1 cellular context compared by ENCODE assay signal in genomic region chr3:190086191-190086590, GRCh38.
TF ChIP-seq lines count a peak whose summit lies in the region.

No MANE protein-coding gene starts in this region.

TF ChIP-seq in H1, 55 proteins besides CTCF, POLR2A, EP300 and RAD21:
- TF ChIP-seq HDAC2 (IDR thresholded peaks at IDR 0.05; ENCODE audit: borderline replicate concordance in 1 of 2, low read depth in 2 of 2, low read length in 2 of 2), result peak; percentile 48 to 61; a peak in 2 of 4 replicates
- TF ChIP-seq POU5F1 (IDR thresholded peaks at IDR 0.05; ENCODE audit: low read depth, low read length), result peak; percentile 48; the same call in 1 of the 2 replicates
- TF ChIP-seq GABPA (IDR thresholded peaks at IDR 0.05; ENCODE audit: borderline replicate concordance, insufficient read depth, low read length), result no peak
- TF ChIP-seq NANOG (IDR thresholded peaks at IDR 0.05; ENCODE audit: insufficient read depth, low read depth, low read length, poor library complexity, severe bottlenecking), result peak; percentile 88
- TF ChIP-seq CHD7 (IDR thresholded peaks at IDR 0.05; ENCODE audit: insufficient replicate concordance, low read length), result peak; percentile 19
- 0 out of 2 replicates have a peak, but pooled peaks have one; percentile 27 for TF ChIP-seq SP1 (IDR thresholded peaks at IDR 0.05; ENCODE audit: low read depth, low read length)
- TF ChIP-seq SIN3A (conservative IDR thresholded peaks at IDR 0.05 in 1 of 2, IDR thresholded peaks at IDR 0.05 in 1 of 2; ENCODE audit: low read depth in 1 of 2, low read length in 2 of 2), result peak in 1 of 2 experiments; percentile 80; a peak in 1 of 4 replicates
- TF ChIP-seq JUN (IDR thresholded peaks at IDR 0.05; ENCODE audit: low read depth, low read length), result no peak
- TF ChIP-seq TCF12 (IDR thresholded peaks at IDR 0.05; ENCODE audit: low read depth, low read length), result peak; percentile 74; the same call in 1 of the 2 replicates
